In genomic region chr2:186693446-186693842, GRCh38 we compare ENCODE assay signal across 8 cellular contexts. TPM values are rescaled to one million over a fixed set of nuclear protein-coding genes. Genes with fewer than 3 reads are reported as not detected.
A peak's percentile ranks its signal among the peaks of the same experiment; 100 is the strongest.
DNase-seq lines count a peak whose midpoint lies in the region; ATAC-seq and TF ChIP-seq lines count a peak whose summit lies in the region.

No MANE protein-coding gene starts in this region.

- H3K4me2 ChIP-seq in MM.1S (ENCODE audit: low read depth, low read length), result peak overlapping the region; percentile 91

- peaks cover 49% of the 10 kb centered on the region for H3K27me3 Mint-ChIP-seq in CD4-positive, alpha-beta T cell
- no peaks in the 10 kb centered on the region for H3K27me3 Mint-ChIP-seq in osteocyte (ENCODE audit: unreplicated experiment)

- H3K36me3 ChIP-seq in MM.1S (replicated peaks; ENCODE audit: insufficient read depth, low read length) (no peaks in the 10 kb centered on the region), endocrine pancreas (ENCODE audit: control insufficient read depth, insufficient read depth, low read length) (no peaks in the 10 kb centered on the region)

- DNase-seq in CD4-positive, alpha-beta T cell, result no peak
- no peak for DNase-seq in MM.1S
- no peak for DNase-seq in osteocyte (ENCODE audit: extremely low spot score, unreplicated experiment)
- no peak for DNase-seq in NCI-H1694 treated with DMSO at 0.1 percent for 48 hours (lab: John Stamatoyannopoulos, UW)
- DNase-seq in NCI-H526 (lab: John Stamatoyannopoulos, UW), result no peak
- DNase-seq in GDM1 (lab: John Stamatoyannopoulos, UW), result no peak

- H3K79me2 ChIP-seq in MM.1S (ENCODE audit: low read length), result no peaks in the 10 kb centered on the region

- peak overlapping the region; percentile 36 for H3K4me3 Mint-ChIP-seq in CD4-positive, alpha-beta T cell
- peak overlapping the region; percentile 89 for H3K4me3 Mint-ChIP-seq in osteocyte (ENCODE audit: unreplicated experiment)

- H3F3A ChIP-seq in MM.1S (ENCODE audit: insufficient read depth, low read length), result no peaks in the 10 kb centered on the region

- no peak for ATAC-seq in CD4-positive, alpha-beta T cell (ENCODE audit: poor library complexity)
- no peak for ATAC-seq in GM21529 (IDR thresholded peaks at IDR 0.05; ENCODE audit: unreplicated experiment)

- intact Hi-C loops in CD4-positive, alpha-beta T cell (cut with DNase I, micrococcal nuclease), result no loop called here

- H3K27me3 ChIP-seq in CD4-positive, alpha-beta T cell (ENCODE audit: control insufficient read depth, insufficient read depth, low read length), result peaks cover 29% of the 10 kb centered on the region
- H3K27me3 ChIP-seq in MM.1S (replicated peaks; ENCODE audit: insufficient read depth, low read length) (no peaks in the 10 kb centered on the region), endocrine pancreas (ENCODE audit: control insufficient read depth, insufficient read depth, low read length) (no peaks in the 10 kb centered on the region)

- peak overlapping the region; percentile 73 for H2AFZ ChIP-seq in MM.1S (ENCODE audit: low read length)

- no peaks in the 10 kb centered on the region for H3K9me2 ChIP-seq in MM.1S (replicated peaks; ENCODE audit: insufficient read depth, low read length)

- H3K4me3 ChIP-seq in MM.1S (ENCODE audit: low read length) (peak overlapping the region; percentile 68), endocrine pancreas (ENCODE audit: control insufficient read depth, insufficient read depth, low read length) (peak overlapping the region; percentile 52)

- POLR2A ChIA-PET in CD4-positive, alpha-beta T cell (lab: Charles Lee), result interaction anchor here (0.6 kb wide), 1 partner anchor 42 kb away, joined by 3 read pairs; no protein-coding TSS in a partner anchor

- H3K9me3 ChIP-seq in CD4-positive, alpha-beta T cell (ENCODE audit: control insufficient read depth, low read length), result no peaks in the 10 kb centered on the region
- no peaks in the 10 kb centered on the region for H3K9me3 ChIP-seq in MM.1S (replicated peaks; ENCODE audit: insufficient read depth, low read length)
- H3K9me3 ChIP-seq in endocrine pancreas (ENCODE audit: control insufficient read depth, low read length), result no peaks in the 10 kb centered on the region

- CTCF ChIA-PET in CD4-positive, alpha-beta T cell (lab: Charles Lee), result no interaction called here

- no peaks in the 10 kb centered on the region for H3K9me3 Mint-ChIP-seq in CD4-positive, alpha-beta T cell
- H3K9me3 Mint-ChIP-seq in osteocyte (ENCODE audit: unreplicated experiment), result peaks cover 3% of the 10 kb centered on the region

- no peaks in the 10 kb centered on the region for H3K36me3 Mint-ChIP-seq in CD4-positive, alpha-beta T cell (ENCODE audit: low read depth)
- peaks cover 2% of the 10 kb centered on the region for H3K36me3 Mint-ChIP-seq in osteocyte (ENCODE audit: unreplicated experiment)

- H3K27ac ChIP-seq in CD4-positive, alpha-beta T cell (ENCODE audit: low read depth, low read length), result no peak overlapping the region
- no peak overlapping the region for H3K27ac ChIP-seq in MM.1S (ENCODE audit: low read length)

- H3K9ac ChIP-seq in MM.1S (ENCODE audit: low read length) (peak overlapping the region; percentile 54; the same call in 1 of the 2 replicates), endocrine pancreas (ENCODE audit: control insufficient read depth, insufficient read depth, low read length) (no peak overlapping the region)

- no peak overlapping the region for H3K27ac Mint-ChIP-seq in CD4-positive, alpha-beta T cell
- H3K27ac Mint-ChIP-seq in osteocyte (ENCODE audit: unreplicated experiment), result no peak overlapping the region

- H3K4me1 ChIP-seq in MM.1S (ENCODE audit: low read length) (no peaks in the 10 kb centered on the region), endocrine pancreas (ENCODE audit: control insufficient read depth, insufficient read depth, low read length) (peaks cover 7% of the 10 kb centered on the region)

- TF ChIP-seq CTCF in CD4-positive, alpha-beta T cell (IDR thresholded peaks at IDR 0.05), result no peak
- TF ChIP-seq CTCF in MM.1S (IDR thresholded peaks at IDR 0.05; ENCODE audit: low read length) (no peak), osteocyte (IDR thresholded peaks at IDR 0.05) (no peak)

- no peaks in the 10 kb centered on the region for H4K20me1 ChIP-seq in MM.1S (ENCODE audit: insufficient read depth, low read length)

- H3K4me1 Mint-ChIP-seq in CD4-positive, alpha-beta T cell (ENCODE audit: low read depth), result peaks cover 9% of the 10 kb centered on the region
- H3K4me1 Mint-ChIP-seq in osteocyte (ENCODE audit: unreplicated experiment), result peaks cover 19% of the 10 kb centered on the region

RNA-seq across cellular contexts. Expression of gene FAM171B, which starts 0.4 kb away (rescaled TPM):
- total RNA-seq in CD4-positive, alpha-beta T cell, result under 1 TPM; 0.03 to 0.08 TPM
- total RNA-seq in osteocyte, result 24.4 and 27.6 TPM in 2 replicates

Comparison
In these comparisons a context has a peak if more than half of its experiments do, and no peak if none do; other contexts are left out.
1. RNA of gene FAM171B, which starts 0.4 kb away (total RNA-seq): 24.4 to 27.6 TPM in osteocyte; 0.03 to 0.08 TPM in CD4-positive, alpha-beta T cell; every median in the first group is over 10 times any median in the second.